Comparison of ENCODE assay signal across 13 cellular contexts in the genomic region with DNA sequence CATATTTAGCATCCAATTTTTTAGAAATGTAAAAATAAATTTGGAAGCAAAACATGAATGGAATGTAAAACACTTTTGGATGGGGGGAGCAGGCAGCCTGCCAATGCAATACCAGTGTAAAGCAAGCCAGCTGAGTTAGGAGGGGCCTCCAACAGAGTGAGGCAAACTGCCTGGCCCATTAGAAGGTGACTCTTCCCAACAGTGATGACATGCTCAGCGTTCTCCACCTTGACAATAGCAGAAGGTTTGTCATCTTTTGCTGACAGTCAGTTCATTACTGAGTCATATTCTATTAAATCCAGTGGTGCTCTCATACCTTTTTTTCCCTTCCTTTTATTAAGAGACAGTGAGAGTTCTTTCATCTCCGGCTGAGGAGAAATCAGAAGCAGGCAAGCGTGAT. TPM values are rescaled to one million over a fixed set of nuclear protein-coding genes. Genes with fewer than 3 reads are reported as not detected.
DNase-seq lines count a peak whose midpoint lies in the region; ATAC-seq and TF ChIP-seq lines count a peak whose summit lies in the region.
"Had no signal": no experiment of that assay in that cellular context is flagged by ENCODE, and none has a peak within 500 bp of the region (broad histone marks: within the 10 kb centered on the region; RNA-seq: fewer than 3 reads in every experiment).

No MANE protein-coding gene starts in this region.

- ATAC-seq in HG02870 (IDR thresholded peaks at IDR 0.05; ENCODE audit: unreplicated experiment): no peak
- ATAC-seq in HG02973 (IDR thresholded peaks at IDR 0.05; ENCODE audit: unreplicated experiment): no peak
- no peak for ATAC-seq in HG03460 (IDR thresholded peaks at IDR 0.05; ENCODE audit: unreplicated experiment)
- no peak for ATAC-seq in GM18511 (IDR thresholded peaks at IDR 0.05; ENCODE audit: unreplicated experiment)

- CTCF ChIA-PET in HEK293 (lab: Yijun Ruan, JAX): interaction anchor here (0.6 to 1.0 kb wide), 2 partner anchors 59 to 68 kb away, joined by 3 to 7 read pairs; no protein-coding TSS in a partner anchor

- DNase-seq in A172 (ENCODE audit: low spot score) (peak; percentile 44), T1000 (lab: John Stamatoyannopoulos, UW) (peak; percentile 19), fibroblast of peridontal ligament (ENCODE audit: extremely low read depth) (peak; percentile 54)
- DNase-seq: activated CD4-positive, alpha-beta T cell treated with anti-CD3 and anti-CD28 coated beads, Interleukin-2, amount 50 U/mL, for 48 hours; activated effector memory CD4-positive, alpha-beta T cell treated with Interleukin-2 at 50 U/mL for 16 hours; MV-4-11; NCI-H510A treated with DMSO at 0.1 percent for 48 hours; T-helper 2 cell had no signal

- H3K4me1 ChIP-seq in HEK293 (ENCODE audit: control insufficient read depth, insufficient read depth, low read length): no peaks in the 10 kb centered on the region

- H3K27ac ChIP-seq in HEK293 (ENCODE audit: extremely low read depth, low read depth, low read length): no peak overlapping the region

- no peak overlapping the region for H3K4me3 ChIP-seq in HEK293 (ENCODE audit: low read depth, low read length)

- POLR2A ChIA-PET in HEK293 (lab: Yijun Ruan, JAX): no interaction called here

- no peaks in the 10 kb centered on the region for H3K9me3 ChIP-seq in HEK293 (ENCODE audit: control insufficient read depth, insufficient read depth, low read depth, low read length)

- TF ChIP-seq CTCF in HEK293 (tag by site-specific recombination; IDR thresholded peaks at IDR 0.05): no peak

- no peaks in the 10 kb centered on the region for H3K36me3 ChIP-seq in HEK293 (ENCODE audit: control insufficient read depth in 2 of 2, insufficient read depth in 1 of 2, low read length in 2 of 2)

TF ChIP-seq in HEK293, 187 proteins besides CTCF, POLR2A, EP300 and RAD21 (continues in another document):
- TF ChIP-seq PRDM1 (tag by site-specific recombination; IDR thresholded peaks at IDR 0.05) (peak; percentile 91), ZNF514 (tag by site-specific recombination; IDR thresholded peaks at IDR 0.05) (no peak), ZFP69B (tag by site-specific recombination; IDR thresholded peaks at IDR 0.05) (no peak), RBAK (tag by site-specific recombination; IDR thresholded peaks at IDR 0.05) (no peak), ZNF23 (tag by site-specific recombination; IDR thresholded peaks at IDR 0.05; ENCODE audit: borderline replicate concordance) (no peak), ZNF544 (tag by site-specific recombination; IDR thresholded peaks at IDR 0.05) (no peak), ZNF416 (tag by site-specific recombination; IDR thresholded peaks at IDR 0.05) (no peak), ZBTB7A (tag by site-specific recombination; IDR thresholded peaks at IDR 0.05; ENCODE audit: low read depth) (no peak), ZNF202 (tag by site-specific recombination; IDR thresholded peaks at IDR 0.05; ENCODE audit: borderline replicate concordance) (no peak), ZNF701 (tag by site-specific recombination; IDR thresholded peaks at IDR 0.05) (no peak), SP3 (tag by site-specific recombination; IDR thresholded peaks at IDR 0.05) (no peak), ZNF155 (tag by site-specific recombination; IDR thresholded peaks at IDR 0.05) (no peak), GLIS1 (tag by site-specific recombination; IDR thresholded peaks at IDR 0.05) (no peak), HOXA7 (CRISPR knock-in tag; IDR thresholded peaks at IDR 0.05; ENCODE audit: borderline replicate concordance) (no peak), ZNF660 (tag by site-specific recombination; IDR thresholded peaks at IDR 0.05) (0 out of 2 replicates have a peak, but pooled peaks have one; percentile 19), ZBTB1 (tag by site-specific recombination; IDR thresholded peaks at IDR 0.05) (no peak), ZNF501 (tag by site-specific recombination; IDR thresholded peaks at IDR 0.05) (no peak), ZBTB8A (tag by site-specific recombination; IDR thresholded peaks at IDR 0.05) (no peak), ZBTB17 (tag by site-specific recombination; IDR thresholded peaks at IDR 0.05) (no peak), ZNF335 (tag by site-specific recombination; conservative IDR thresholded peaks at IDR 0.05) (peak; percentile 46), SP7 (tag by site-specific recombination; IDR thresholded peaks at IDR 0.05) (0 out of 2 replicates have a peak, but pooled peaks have one; percentile 13), SCRT1 (tag by site-specific recombination; IDR thresholded peaks at IDR 0.05; ENCODE audit: borderline replicate concordance) (no peak), SP2 (tag by site-specific recombination; IDR thresholded peaks at IDR 0.05) (no peak), ZXDB (tag by site-specific recombination; IDR thresholded peaks at IDR 0.05) (no peak), MYNN (tag by site-specific recombination; IDR thresholded peaks at IDR 0.05; ENCODE audit: borderline replicate concordance) (no peak), ZNF391 (tag by site-specific recombination; IDR thresholded peaks at IDR 0.05; ENCODE audit: borderline replicate concordance, low read depth) (no peak), ZNF292 (tag by site-specific recombination; IDR thresholded peaks at IDR 0.05; ENCODE audit: borderline replicate concordance, low read depth) (no peak), ZNF184 (tag by site-specific recombination; IDR thresholded peaks at IDR 0.05) (0 out of 2 replicates have a peak, but pooled peaks have one; percentile 49), ZBTB48 (tag by site-specific recombination; IDR thresholded peaks at IDR 0.05) (no peak), ZNF37A (tag by site-specific recombination; IDR thresholded peaks at IDR 0.05) (no peak), ZNF157 (tag by site-specific recombination; IDR thresholded peaks at IDR 0.05) (no peak), ZNF211 (tag by site-specific recombination; IDR thresholded peaks at IDR 0.05; ENCODE audit: low read depth) (no peak), ZNF239 (tag by site-specific recombination; IDR thresholded peaks at IDR 0.05) (no peak), ZNF596 (tag by site-specific recombination; IDR thresholded peaks at IDR 0.05) (no peak), ZNF791 (tag by site-specific recombination; IDR thresholded peaks at IDR 0.05) (no peak), ZEB2 (tag by site-specific recombination; IDR thresholded peaks at IDR 0.05) (0 out of 2 replicates have a peak, but pooled peaks have one; percentile 32), ZNF777 (tag by site-specific recombination; IDR thresholded peaks at IDR 0.05; ENCODE audit: borderline replicate concordance) (no peak)
- TF ChIP-seq, protein P1, sequence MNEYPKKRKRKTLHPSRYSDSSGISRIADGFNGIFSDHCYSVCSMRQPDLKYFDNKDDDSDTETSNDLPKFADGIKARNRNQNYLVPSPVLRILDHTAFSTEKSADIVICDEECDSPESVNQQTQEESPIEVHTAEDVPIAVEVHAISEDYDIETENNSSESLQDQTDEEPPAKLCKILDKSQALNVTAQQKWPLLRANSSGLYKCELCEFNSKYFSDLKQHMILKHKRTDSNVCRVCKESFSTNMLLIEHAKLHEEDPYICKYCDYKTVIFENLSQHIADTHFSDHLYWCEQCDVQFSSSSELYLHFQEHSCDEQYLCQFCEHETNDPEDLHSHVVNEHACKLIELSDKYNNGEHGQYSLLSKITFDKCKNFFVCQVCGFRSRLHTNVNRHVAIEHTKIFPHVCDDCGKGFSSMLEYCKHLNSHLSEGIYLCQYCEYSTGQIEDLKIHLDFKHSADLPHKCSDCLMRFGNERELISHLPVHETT (tag by site-specific recombination; IDR thresholded peaks at IDR 0.05): no peak
- TF ChIP-seq, protein P2, sequence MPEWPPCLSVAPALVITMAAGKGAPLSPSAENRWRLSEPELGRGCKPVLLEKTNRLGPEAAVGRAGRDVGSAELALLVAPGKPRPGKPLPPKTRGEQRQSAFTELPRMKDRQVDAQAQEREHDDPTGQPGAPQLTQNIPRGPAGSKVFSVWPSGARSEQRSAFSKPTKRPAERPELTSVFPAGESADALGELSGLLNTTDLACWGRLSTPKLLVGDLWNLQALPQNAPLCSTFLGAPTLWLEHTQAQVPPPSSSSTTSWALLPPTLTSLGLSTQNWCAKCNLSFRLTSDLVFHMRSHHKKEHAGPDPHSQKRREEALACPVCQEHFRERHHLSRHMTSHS (tag by site-specific recombination; IDR thresholded peaks at IDR 0.05): no peak
- TF ChIP-seq, protein P3, sequence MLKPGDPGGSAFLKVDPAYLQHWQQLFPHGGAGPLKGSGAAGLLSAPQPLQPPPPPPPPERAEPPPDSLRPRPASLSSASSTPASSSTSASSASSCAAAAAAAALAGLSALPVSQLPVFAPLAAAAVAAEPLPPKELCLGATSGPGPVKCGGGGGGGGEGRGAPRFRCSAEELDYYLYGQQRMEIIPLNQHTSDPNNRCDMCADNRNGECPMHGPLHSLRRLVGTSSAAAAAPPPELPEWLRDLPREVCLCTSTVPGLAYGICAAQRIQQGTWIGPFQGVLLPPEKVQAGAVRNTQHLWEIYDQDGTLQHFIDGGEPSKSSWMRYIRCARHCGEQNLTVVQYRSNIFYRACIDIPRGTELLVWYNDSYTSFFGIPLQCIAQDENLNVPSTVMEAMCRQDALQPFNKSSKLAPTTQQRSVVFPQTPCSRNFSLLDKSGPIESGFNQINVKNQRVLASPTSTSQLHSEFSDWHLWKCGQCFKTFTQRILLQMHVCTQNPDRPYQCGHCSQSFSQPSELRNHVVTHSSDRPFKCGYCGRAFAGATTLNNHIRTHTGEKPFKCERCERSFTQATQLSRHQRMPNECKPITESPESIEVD (tag by site-specific recombination; IDR thresholded peaks at IDR 0.05): 0 out of 2 replicates have a peak, but pooled peaks have one; percentile 29
- TF ChIP-seq, protein P4, sequence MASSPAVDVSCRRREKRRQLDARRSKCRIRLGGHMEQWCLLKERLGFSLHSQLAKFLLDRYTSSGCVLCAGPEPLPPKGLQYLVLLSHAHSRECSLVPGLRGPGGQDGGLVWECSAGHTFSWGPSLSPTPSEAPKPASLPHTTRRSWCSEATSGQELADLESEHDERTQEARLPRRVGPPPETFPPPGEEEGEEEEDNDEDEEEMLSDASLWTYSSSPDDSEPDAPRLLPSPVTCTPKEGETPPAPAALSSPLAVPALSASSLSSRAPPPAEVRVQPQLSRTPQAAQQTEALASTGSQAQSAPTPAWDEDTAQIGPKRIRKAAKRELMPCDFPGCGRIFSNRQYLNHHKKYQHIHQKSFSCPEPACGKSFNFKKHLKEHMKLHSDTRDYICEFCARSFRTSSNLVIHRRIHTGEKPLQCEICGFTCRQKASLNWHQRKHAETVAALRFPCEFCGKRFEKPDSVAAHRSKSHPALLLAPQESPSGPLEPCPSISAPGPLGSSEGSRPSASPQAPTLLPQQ (tag by site-specific recombination; IDR thresholded peaks at IDR 0.05): no peak

RNA-seq across cellular contexts. Expression of a gene that starts 19.4 kb away (rescaled TPM):
- total RNA-seq in A172 (2014; rRNA removed; shearing (Covaris generic)): 56.1 and 71.4 TPM in 2 replicates
